Comparison of ENCODE assay signal across 7 cellular contexts in the genomic region with DNA sequence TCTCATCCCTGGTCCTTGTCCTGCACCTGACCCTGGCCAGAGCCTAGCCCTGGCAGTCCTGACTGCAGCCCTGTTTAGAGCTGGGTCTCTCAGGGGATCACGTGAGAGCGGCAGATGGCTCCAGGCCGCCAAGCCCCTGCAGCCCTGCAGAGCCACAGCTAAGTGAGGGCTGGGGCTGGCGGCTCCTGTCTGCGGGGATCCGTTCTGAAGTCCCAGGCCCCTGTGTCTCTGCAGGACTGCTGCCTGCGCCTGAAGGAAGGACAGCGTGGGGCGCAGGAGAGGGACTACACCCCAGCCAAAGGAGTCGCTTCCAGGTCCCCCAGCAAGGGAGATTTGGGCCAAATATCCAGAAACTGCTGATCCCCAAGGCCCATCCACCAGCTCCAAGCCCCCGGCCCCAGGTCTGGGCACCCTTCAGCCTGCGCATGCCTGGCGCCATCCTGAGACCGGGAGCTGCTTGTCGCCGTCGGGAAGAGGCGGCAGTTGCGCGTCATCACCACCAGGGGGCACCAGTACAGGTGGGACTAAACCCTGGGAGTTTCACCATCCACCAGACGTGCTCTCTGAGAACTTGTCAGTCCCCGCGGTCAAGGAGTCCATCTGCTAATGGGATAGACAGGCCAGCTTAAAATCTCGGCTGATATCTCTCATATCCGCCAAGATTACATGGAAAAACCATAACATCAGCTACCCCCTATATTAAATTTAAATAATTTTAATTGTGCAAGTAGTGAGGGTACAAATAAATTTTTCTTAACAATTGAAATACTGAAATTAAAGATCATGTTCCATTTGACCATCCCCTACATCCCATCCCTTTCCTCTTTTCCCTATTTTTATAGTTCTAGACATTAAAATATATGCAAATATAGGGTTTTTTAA. TPM values are rescaled to one million over a fixed set of nuclear protein-coding genes. Genes with fewer than 3 reads are reported as not detected.
A peak's percentile ranks its signal among the peaks of the same experiment; 100 is the strongest.
DNase-seq lines count a peak whose midpoint lies in the region; FAIRE-seq and TF ChIP-seq lines count a peak whose summit lies in the region.

No MANE protein-coding gene starts in this region.

- TF ChIP-seq CTCF in GM12874 (IDR thresholded peaks at IDR 0.05; ENCODE audit: insufficient read depth, low read depth, low read length) (peak; percentile 98), HFFc6 (IDR thresholded peaks at IDR 0.05) (peak; percentile 100), astrocyte (IDR thresholded peaks at IDR 0.05; ENCODE audit: insufficient read depth, low read depth, low read length) (peak; percentile 88)

- peak; percentile 9 for FAIRE-seq in astrocyte (lab: Jason Lieb, UNC)
- peak; percentile 10 for FAIRE-seq in small intestine (lab: Jason Lieb, UNC)

- no peaks in the 10 kb centered on the region for H3K36me3 ChIP-seq in astrocyte (ENCODE audit: insufficient read depth, low read length)
- no peaks in the 10 kb centered on the region for H3K36me3 ChIP-seq in small intestine (ENCODE audit: control insufficient read depth in 2 of 2, insufficient read depth in 2 of 2, low read length in 2 of 2)

- 15 to 18% (median 15%) methylated on average over 24 to 25 of the region's 25 CpGs for WGBS in small intestine, 3 donors

- H2AFZ ChIP-seq in astrocyte (ENCODE audit: low read depth, low read length) = peak overlapping the region; percentile 89

- no peak overlapping the region for H3K9ac ChIP-seq in astrocyte (ENCODE audit: low read length)

- no peaks in the 10 kb centered on the region for H4K20me1 ChIP-seq in astrocyte (ENCODE audit: insufficient read depth, low read length)

- no peaks in the 10 kb centered on the region for H3K36me3 Mint-ChIP-seq in HFFc6 (ENCODE audit: low read depth)
- H3K36me3 Mint-ChIP-seq in astrocyte (ENCODE audit: low read depth, unreplicated experiment) = no peaks in the 10 kb centered on the region

- H3K4me1 Mint-ChIP-seq in HFFc6 (ENCODE audit: low read depth) (no peaks in the 10 kb centered on the region), astrocyte (ENCODE audit: low read depth, unreplicated experiment) (no peaks in the 10 kb centered on the region)

- DNase-seq in HFFc6 (peak; percentile 59), NCI-H1048 (lab: John Stamatoyannopoulos, UW) (peak; percentile 27), SW480 (ENCODE audit: low spot score) (peak; percentile 88), astrocyte (ENCODE audit: low read depth) (peak; percentile 27), iPS DF 4.7 (ENCODE audit: extremely low read depth, low spot score) (peak; percentile 85), small intestine (peak; percentile 83)

- H3K9me3 Mint-ChIP-seq in HFFc6 = no peaks in the 10 kb centered on the region
- H3K9me3 Mint-ChIP-seq in astrocyte (ENCODE audit: unreplicated experiment) = peaks cover 2% of the 10 kb centered on the region

- H3K4me2 ChIP-seq in astrocyte (ENCODE audit: low read length) = peak overlapping the region; percentile 77

- H3K4me3 Mint-ChIP-seq in HFFc6 (peak overlapping the region; percentile 24; the same call in 1 of the 2 replicates), astrocyte (ENCODE audit: unreplicated experiment) (no peak overlapping the region)

- no peaks in the 10 kb centered on the region for H3K79me2 ChIP-seq in astrocyte (ENCODE audit: insufficient read depth, low read length)

- peaks cover 38% of the 10 kb centered on the region for H3K27me3 Mint-ChIP-seq in HFFc6 (ENCODE audit: insufficient read depth)
- peaks cover 20% of the 10 kb centered on the region for H3K27me3 Mint-ChIP-seq in astrocyte (ENCODE audit: low read depth, unreplicated experiment)

- peaks cover 39% of the 10 kb centered on the region for H3K27me3 ChIP-seq in astrocyte (ENCODE audit: insufficient read depth, low read length)
- peaks cover 0 to 3% of the 10 kb centered on the region in 2 donors for H3K27me3 ChIP-seq in small intestine (ENCODE audit: control insufficient read depth in 2 of 2, insufficient read depth in 2 of 2, low read length in 2 of 2)

- H3K27ac Mint-ChIP-seq in HFFc6 = no peak overlapping the region
- H3K27ac Mint-ChIP-seq in astrocyte (ENCODE audit: unreplicated experiment) = no peak overlapping the region

- H3K4me3 ChIP-seq in astrocyte (ENCODE audit: insufficient read depth, low read depth, low read length) (peak overlapping the region; percentile 37), small intestine (ENCODE audit: low read depth in 1 of 2, low read length in 2 of 2) (no peak overlapping the region)

- H3K27ac ChIP-seq in astrocyte (ENCODE audit: low read depth, low read length) (no peak overlapping the region), small intestine (ENCODE audit: low read depth in 1 of 2, low read length in 1 of 2) (peak overlapping the region in 1 of 2 donors; percentile 39)

- H3K9me3 ChIP-seq in astrocyte (ENCODE audit: insufficient read depth, low read depth, low read length) = no peaks in the 10 kb centered on the region
- no peaks in the 10 kb centered on the region for H3K9me3 ChIP-seq in small intestine (ENCODE audit: control insufficient read depth, low read depth)

- H3K4me1 ChIP-seq in astrocyte (ENCODE audit: insufficient read depth, low read length) (peaks cover 4% of the 10 kb centered on the region), small intestine (ENCODE audit: control insufficient read depth in 2 of 2, insufficient read depth in 1 of 2, low read depth in 1 of 2, low read length in 1 of 2) (no peaks in the 10 kb centered on the region)

RNA-seq across cellular contexts. Expression of a gene that starts 25.1 kb away (rescaled TPM):
- not detected for total RNA-seq in HFFc6 (2021; fragmentation: NEBNext Ultra II Directional; extraction: Animal tissue kit (Norgen Biotek cat#: 25700))
- not detected in 2 replicates for total RNA-seq in astrocyte
- under 1 TPM in 1 of 3 donors, not detected in 2; 0.07 TPM for polyA plus RNA-seq in small intestine

RNA-seq across cellular contexts. Expression of a gene that starts 27.0 kb away (rescaled TPM):
- under 1 TPM; 0.40 to 0.94 (median 0.57) TPM for total RNA-seq in HFFc6 (2021; fragmentation: NEBNext Ultra II Directional; extraction: Animal tissue kit (Norgen Biotek cat#: 25700))
- total RNA-seq in astrocyte = 6.7 and 10.0 TPM in 2 replicates
- 100 to 1,000 TPM in 1 of 3 donors, 10 to 100 TPM in 2; 17.8 to 175 (median 19.9) TPM for polyA plus RNA-seq in small intestine

Comparison
In these comparisons a context has a peak if more than half of its experiments do, and no peak if none do; other contexts are left out.
1. DNase-seq: peak in every context shown above with its lines; median percentile 88 in SW480; 85 in iPS DF 4.7; 83 in small intestine; 59 in HFFc6; 27 in NCI-H1048; 27 in astrocyte.